In the genomic region with DNA sequence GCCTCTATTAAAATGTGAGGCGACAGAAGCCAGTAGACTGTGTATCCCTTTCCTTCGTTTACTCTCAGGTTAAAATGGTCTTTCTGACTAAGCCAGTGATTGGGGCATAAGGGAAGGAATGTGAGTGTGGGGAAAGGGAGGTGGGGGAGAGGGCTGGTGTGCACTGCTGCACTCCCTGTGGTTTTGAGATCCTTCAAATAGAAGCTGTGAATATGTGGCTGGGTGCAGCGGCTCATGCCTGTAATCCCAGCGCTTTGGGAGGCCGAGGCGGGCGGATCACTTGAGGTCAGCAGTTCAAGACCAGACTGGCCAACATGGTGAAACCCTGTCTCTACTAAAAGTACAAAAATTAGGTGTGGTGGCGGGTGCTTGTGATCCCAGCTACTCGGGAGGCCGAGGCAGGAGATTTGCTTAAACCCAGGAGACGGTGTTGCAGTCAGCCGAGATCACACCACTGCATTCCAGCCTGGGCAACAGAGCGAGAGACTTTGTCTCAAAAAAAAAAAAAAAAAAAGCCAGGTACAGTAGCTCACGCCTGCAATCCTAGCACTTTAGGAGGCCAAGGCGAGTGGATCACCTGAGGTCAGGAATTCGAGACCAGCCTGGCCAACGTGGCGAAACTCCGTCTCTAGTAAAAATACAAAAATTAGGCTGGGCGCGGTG, we compare ENCODE assay signal across 7 cellular contexts.
DNase-seq lines count a peak whose midpoint lies in the region; ATAC-seq and TF ChIP-seq lines count a peak whose summit lies in the region.
"Not testable (repeated sequence)": the region's sequence is repeated elsewhere in the genome, so short reads cannot be mapped to it uniquely, and the experiment has no call there.

No MANE protein-coding gene starts in this region.

- H3K79me2 ChIP-seq in neural progenitor cell (ENCODE audit: low read depth) = not testable (repeated sequence)

- H3K36me3 Mint-ChIP-seq in activated T-helper 17 cell treated with anti-CD3 and anti-CD28 coated beads, Interleukin-2, amount 50 U/mL, for 72 hours (ENCODE audit: low read depth); dendritic cell treated with granulocyte-macrophage colony-stimulating factor and Interleukin-4, amounts not matched to agents 40 ng/mL and 50 ng/mL, for 4 days (ENCODE audit: low read depth); neural progenitor cell; stimulated activated effector memory CD8-positive, alpha-beta T cell treated with anti-CD3 and anti-CD28 coated beads, Interleukin-12 subunit alpha, Interleukin-12 subunit beta, amount 100 ng/mL, for 72 hours: not testable (repeated sequence)

- not testable (repeated sequence) for H4K20me1 ChIP-seq in neural progenitor cell (ENCODE audit: low read depth)

- H3K27ac ChIP-seq in Peyer's patch = peak overlapping the region in 3 of 4 donors; percentile 1 to 92 (median 84)
- H3K27ac ChIP-seq in neural progenitor cell = not testable (repeated sequence)

- H3K27me3 ChIP-seq in Peyer's patch, neural progenitor cell: not testable (repeated sequence)

- not testable (repeated sequence) for H3K4me2 ChIP-seq in neural progenitor cell

- not testable (repeated sequence) for H3K9ac ChIP-seq in neural progenitor cell

- H3K36me3 ChIP-seq in Peyer's patch, neural progenitor cell: not testable (repeated sequence)

- not testable (repeated sequence) for H3K27me3 Mint-ChIP-seq in activated T-helper 17 cell treated with anti-CD3 and anti-CD28 coated beads, Interleukin-2, amount 50 U/mL, for 72 hours; dendritic cell treated with granulocyte-macrophage colony-stimulating factor and Interleukin-4, amounts not matched to agents 40 ng/mL and 50 ng/mL, for 4 days; neural progenitor cell (ENCODE audit: insufficient read depth, low read depth)

- TF ChIP-seq POLR2A in Peyer's patch (IDR thresholded peaks at IDR 0.05) = not testable (repeated sequence)

- peak; percentile 57 for DNase-seq in H4 (ENCODE audit: low spot score)
- DNase-seq in Peyer's patch = peak in 1 of 3 donors; percentile 34
- peak; percentile 58 for DNase-seq in left kidney (ENCODE audit: low read depth, low spot score)
- DNase-seq in neural progenitor cell (ENCODE audit: low spot score); stimulated activated effector memory CD8-positive, alpha-beta T cell treated with anti-CD3 and anti-CD28 coated beads, Interleukin-12 subunit alpha, Interleukin-12 subunit beta, amount 100 ng/mL, for 72 hours (ENCODE audit: low spot score in 2 of 2): not testable (repeated sequence)

- not testable (repeated sequence) for TF ChIP-seq CTCF in Peyer's patch (IDR thresholded peaks at IDR 0.05); neural progenitor cell (IDR thresholded peaks at IDR 0.05)

- H3K9me3 ChIP-seq in Peyer's patch; neural progenitor cell (ENCODE audit: low read depth): not testable (repeated sequence)

- H3K4me3 Mint-ChIP-seq in activated T-helper 17 cell treated with anti-CD3 and anti-CD28 coated beads, Interleukin-2, amount 50 U/mL, for 72 hours = peak overlapping the region; percentile 21
- H3K4me3 Mint-ChIP-seq in dendritic cell treated with granulocyte-macrophage colony-stimulating factor and Interleukin-4, amounts not matched to agents 40 ng/mL and 50 ng/mL, for 4 days; neural progenitor cell; stimulated activated effector memory CD8-positive, alpha-beta T cell treated with anti-CD3 and anti-CD28 coated beads, Interleukin-12 subunit alpha, Interleukin-12 subunit beta, amount 100 ng/mL, for 72 hours: not testable (repeated sequence)

- intact Hi-C loops in dendritic cell treated with granulocyte-macrophage colony-stimulating factor and Interleukin-4, amounts not matched to agents 40 ng/mL and 50 ng/mL, for 4 days (cut with micrococcal nuclease) = not testable (repeated sequence)

- peaks cover 30% of the 10 kb centered on the region for H3K4me1 Mint-ChIP-seq in activated T-helper 17 cell treated with anti-CD3 and anti-CD28 coated beads, Interleukin-2, amount 50 U/mL, for 72 hours
- peaks cover 61% of the 10 kb centered on the region for H3K4me1 Mint-ChIP-seq in dendritic cell treated with granulocyte-macrophage colony-stimulating factor and Interleukin-4, amounts not matched to agents 40 ng/mL and 50 ng/mL, for 4 days (ENCODE audit: low read depth)
- H3K4me1 Mint-ChIP-seq in neural progenitor cell = peaks cover 37% of the 10 kb centered on the region
- peaks cover 52% of the 10 kb centered on the region for H3K4me1 Mint-ChIP-seq in stimulated activated effector memory CD8-positive, alpha-beta T cell treated with anti-CD3 and anti-CD28 coated beads, Interleukin-12 subunit alpha, Interleukin-12 subunit beta, amount 100 ng/mL, for 72 hours

- H3K9me3 Mint-ChIP-seq in activated T-helper 17 cell treated with anti-CD3 and anti-CD28 coated beads, Interleukin-2, amount 50 U/mL, for 72 hours; dendritic cell treated with granulocyte-macrophage colony-stimulating factor and Interleukin-4, amounts not matched to agents 40 ng/mL and 50 ng/mL, for 4 days; neural progenitor cell; stimulated activated effector memory CD8-positive, alpha-beta T cell treated with anti-CD3 and anti-CD28 coated beads, Interleukin-12 subunit alpha, Interleukin-12 subunit beta, amount 100 ng/mL, for 72 hours: not testable (repeated sequence)

- peak overlapping the region; percentile 81 for H3K27ac Mint-ChIP-seq in activated T-helper 17 cell treated with anti-CD3 and anti-CD28 coated beads, Interleukin-2, amount 50 U/mL, for 72 hours
- peak overlapping the region; percentile 85 for H3K27ac Mint-ChIP-seq in dendritic cell treated with granulocyte-macrophage colony-stimulating factor and Interleukin-4, amounts not matched to agents 40 ng/mL and 50 ng/mL, for 4 days
- H3K27ac Mint-ChIP-seq in neural progenitor cell = peak overlapping the region; percentile 63
- peak overlapping the region; percentile 54 for H3K27ac Mint-ChIP-seq in stimulated activated effector memory CD8-positive, alpha-beta T cell treated with anti-CD3 and anti-CD28 coated beads, Interleukin-12 subunit alpha, Interleukin-12 subunit beta, amount 100 ng/mL, for 72 hours

- not testable (repeated sequence) for H3K4me3 ChIP-seq in Peyer's patch, neural progenitor cell

- H2AFZ ChIP-seq in neural progenitor cell (replicated peaks) = not testable (repeated sequence)

- not testable (repeated sequence) for ATAC-seq in activated T-helper 17 cell treated with anti-CD3 and anti-CD28 coated beads, Interleukin-2, amount 50 U/mL, for 72 hours (replicated peaks); stimulated activated effector memory CD8-positive, alpha-beta T cell treated with anti-CD3 and anti-CD28 coated beads, Interleukin-12 subunit alpha, Interleukin-12 subunit beta, amount 100 ng/mL, for 72 hours

- not testable (repeated sequence) for H3F3A ChIP-seq in neural progenitor cell (ENCODE audit: low read depth)

- peaks cover 0 to 11% (median 2%) of the 10 kb centered on the region in 4 donors for H3K4me1 ChIP-seq in Peyer's patch
- H3K4me1 ChIP-seq in neural progenitor cell = not testable (repeated sequence)
